Comparison of ENCODE assay signal across 32 cellular contexts in genomic region chr13:54799621-54800226, GRCh38.
"Had no signal": no experiment of that assay in that cellular context is flagged by ENCODE, and none has a peak within 500 bp of the region (broad histone marks: within the 10 kb centered on the region; RNA-seq: fewer than 3 reads in every experiment).

No MANE protein-coding gene starts in this region.

- H3K27me3 Mint-ChIP-seq: activated CD4-positive, alpha-beta memory T cell treated with anti-CD3 and anti-CD28 coated beads, Interleukin-2, amount 10 ng/mL, durations not matched to agents 7 days and 5 days; activated CD4-positive, alpha-beta T cell treated with anti-CD3 and anti-CD28 coated beads, Interleukin-2, amount 10 ng/mL, durations not matched to agents 7 days and 5 days; activated naive CD4-positive, alpha-beta T cell treated with anti-CD3 and anti-CD28 coated beads, Interleukin-2, amount 10 ng/mL, durations not matched to agents 7 days and 5 days; activated naive CD8-positive, alpha-beta T cell treated with anti-CD3 and anti-CD28 coated beads, Interleukin-2, amount 10 ng/mL, durations not matched to agents 7 days and 5 days; activated T-cell treated with anti-CD3 and anti-CD28 coated beads, Interleukin-2, amount 50 U/mL, for 24 hours; brain; dendritic cell treated with granulocyte-macrophage colony-stimulating factor and Interleukin-4, amounts not matched to agents 40 ng/mL and 50 ng/mL, for 4 days had no signal

- ATAC-seq: activated naive CD4-positive, alpha-beta T cell treated with anti-CD3 and anti-CD28 coated beads, Interleukin-2, amount 50 U/mL, for 72 hours; activated T-cell treated with anti-CD3 and anti-CD28 coated beads, Interleukin-2, amount 50 U/mL, for 72 hours; esophagus mucosa; WTC11 had no signal

- H3K4me1 ChIP-seq: ascending aorta, breast epithelium had no signal

- DNase-seq: activated CD4-positive, alpha-beta memory T cell treated with anti-CD3 and anti-CD28 coated beads, Interleukin-2, amount 10 ng/mL, durations not matched to agents 7 days and 5 days; activated CD4-positive, alpha-beta T cell treated with anti-CD3 and anti-CD28 coated beads for 1 hour; activated CD4-positive, alpha-beta T cell treated with anti-CD3 and anti-CD28 coated beads for 4 hours; activated CD4-positive, alpha-beta T cell treated with anti-CD3 and anti-CD28 coated beads, Interleukin-2, amount 10 ng/mL, durations not matched to agents 7 days and 5 days; activated CD4-positive, alpha-beta T cell treated with anti-CD3 and anti-CD28 coated beads, Interleukin-2, amount 50 U/mL, for 4 hours; activated CD8-positive, alpha-beta memory T cell treated with anti-CD3 and anti-CD28 coated beads, Interleukin-2, amount 50 U/mL, for 48 hours; activated gamma-delta T cell; activated naive CD4-positive, alpha-beta T cell; activated naive CD4-positive, alpha-beta T cell treated with anti-CD3 and anti-CD28 coated beads, Interleukin-2, amount 10 ng/mL, durations not matched to agents 7 days and 5 days; activated naive CD8-positive, alpha-beta T cell treated with anti-CD3 and anti-CD28 coated beads, Interleukin-2, amount 10 ng/mL, durations not matched to agents 7 days and 5 days; activated T-cell treated with anti-CD3 and anti-CD28 coated beads for 4 hours; activated T-cell treated with anti-CD3 and anti-CD28 coated beads, Interleukin-2, amount 50 U/mL, for 24 hours; activated T-cell treated with anti-CD3 and anti-CD28 coated beads, Interleukin-2, amount 50 U/mL, for 72 hours; central memory CD4-positive, alpha-beta T cell; cerebellar nuclear complex; dorsolateral prefrontal cortex; effector memory CD4-positive, alpha-beta T cell; endodermal cell; foreskin fibroblast; head of caudate nucleus; T-helper 1 cell; T-helper 2 cell had no signal

- H3K36me3 ChIP-seq: ascending aorta, breast epithelium, cardiac muscle cell had no signal

- H3K27ac Mint-ChIP-seq: activated CD4-positive, alpha-beta memory T cell treated with anti-CD3 and anti-CD28 coated beads, Interleukin-2, amount 10 ng/mL, durations not matched to agents 7 days and 5 days; activated CD4-positive, alpha-beta T cell treated with anti-CD3 and anti-CD28 coated beads, Interleukin-2, amount 10 ng/mL, durations not matched to agents 7 days and 5 days; activated naive CD4-positive, alpha-beta T cell treated with anti-CD3 and anti-CD28 coated beads, Interleukin-2, amount 10 ng/mL, durations not matched to agents 7 days and 5 days; activated naive CD4-positive, alpha-beta T cell treated with anti-CD3 and anti-CD28 coated beads, Interleukin-2, amount 50 U/mL, for 72 hours; activated naive CD8-positive, alpha-beta T cell treated with anti-CD3 and anti-CD28 coated beads, Interleukin-2, amount 10 ng/mL, durations not matched to agents 7 days and 5 days; activated T-cell treated with anti-CD3 and anti-CD28 coated beads, Interleukin-2, amount 50 U/mL, for 24 hours; activated T-cell treated with anti-CD3 and anti-CD28 coated beads, Interleukin-2, amount 50 U/mL, for 72 hours; brain; dendritic cell treated with granulocyte-macrophage colony-stimulating factor and Interleukin-4, amounts not matched to agents 40 ng/mL and 50 ng/mL, for 4 days; endodermal cell; WTC11 had no signal

- H3K4me1 Mint-ChIP-seq: activated CD4-positive, alpha-beta memory T cell treated with anti-CD3 and anti-CD28 coated beads, Interleukin-2, amount 10 ng/mL, durations not matched to agents 7 days and 5 days; activated CD4-positive, alpha-beta T cell treated with anti-CD3 and anti-CD28 coated beads, Interleukin-2, amount 10 ng/mL, durations not matched to agents 7 days and 5 days; activated naive CD4-positive, alpha-beta T cell treated with anti-CD3 and anti-CD28 coated beads, Interleukin-2, amount 10 ng/mL, durations not matched to agents 7 days and 5 days; activated naive CD8-positive, alpha-beta T cell treated with anti-CD3 and anti-CD28 coated beads, Interleukin-2, amount 10 ng/mL, durations not matched to agents 7 days and 5 days; brain; endodermal cell had no signal

- H3K36me3 Mint-ChIP-seq: activated naive CD4-positive, alpha-beta T cell treated with anti-CD3 and anti-CD28 coated beads, Interleukin-2, amount 10 ng/mL, durations not matched to agents 7 days and 5 days; activated naive CD8-positive, alpha-beta T cell treated with anti-CD3 and anti-CD28 coated beads, Interleukin-2, amount 10 ng/mL, durations not matched to agents 7 days and 5 days; brain; WTC11 had no signal

- H3K27ac ChIP-seq: ascending aorta, breast epithelium, cardiac muscle cell, coronary artery, dorsolateral prefrontal cortex, VCaP had no signal

- H3K4me3 Mint-ChIP-seq: activated CD4-positive, alpha-beta memory T cell treated with anti-CD3 and anti-CD28 coated beads, Interleukin-2, amount 10 ng/mL, durations not matched to agents 7 days and 5 days; activated CD4-positive, alpha-beta T cell treated with anti-CD3 and anti-CD28 coated beads, Interleukin-2, amount 10 ng/mL, durations not matched to agents 7 days and 5 days; activated naive CD4-positive, alpha-beta T cell treated with anti-CD3 and anti-CD28 coated beads, Interleukin-2, amount 10 ng/mL, durations not matched to agents 7 days and 5 days; activated naive CD8-positive, alpha-beta T cell treated with anti-CD3 and anti-CD28 coated beads, Interleukin-2, amount 10 ng/mL, durations not matched to agents 7 days and 5 days; activated T-cell treated with anti-CD3 and anti-CD28 coated beads, Interleukin-2, amount 50 U/mL, for 24 hours; activated T-cell treated with anti-CD3 and anti-CD28 coated beads, Interleukin-2, amount 50 U/mL, for 72 hours; brain; dendritic cell treated with granulocyte-macrophage colony-stimulating factor and Interleukin-4, amounts not matched to agents 40 ng/mL and 50 ng/mL, for 4 days; endodermal cell; WTC11 had no signal

- H3K4me3 ChIP-seq: ascending aorta, breast epithelium, cardiac muscle cell, coronary artery, dorsolateral prefrontal cortex had no signal

- H3K9me3 Mint-ChIP-seq: brain, WTC11 had no signal

- H3K27me3 ChIP-seq: ascending aorta, breast epithelium, cardiac muscle cell, dorsolateral prefrontal cortex had no signal

- H3K9me3 ChIP-seq: ascending aorta, breast epithelium had no signal
